Comparison of ENCODE assay signal across 14 cellular contexts in the genomic region with DNA sequence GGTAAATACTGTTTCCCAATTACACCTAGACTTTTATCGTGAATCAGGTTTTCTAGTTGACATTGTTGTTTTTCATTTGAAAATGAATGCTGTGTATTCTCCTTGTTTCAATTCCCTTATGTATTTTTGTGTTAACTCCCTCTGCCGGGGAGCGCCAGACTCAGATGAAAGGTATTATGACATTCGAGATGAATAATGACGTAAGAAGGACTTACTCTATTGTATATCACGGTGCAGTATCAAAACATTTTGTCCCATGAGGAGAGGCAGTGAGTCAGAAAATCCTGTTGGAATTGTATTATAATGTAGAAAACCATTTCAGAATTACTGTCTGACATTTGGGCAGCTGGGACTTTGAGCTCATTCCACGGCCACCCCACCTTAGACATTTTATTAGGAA.
DNase-seq lines count a peak whose midpoint lies in the region; ATAC-seq, FAIRE-seq and TF ChIP-seq lines count a peak whose summit lies in the region.
"Had no signal": no experiment of that assay in that cellular context is flagged by ENCODE, and none has a peak within 500 bp of the region (broad histone marks: within the 10 kb centered on the region; RNA-seq: fewer than 3 reads in every experiment).

No MANE protein-coding gene starts in this region.

- peak; percentile 2 for DNase-seq in HTR-8/SVneo (ENCODE audit: insufficient read length, low spot score)
- no peak for DNase-seq in WTC11 (ENCODE audit: low spot score)
- peak; percentile 68 for DNase-seq in fibroblast of the conjunctiva (ENCODE audit: low read depth)
- peak; percentile 84 for DNase-seq in skeletal muscle cell (ENCODE audit: low read depth)
- DNase-seq in T-helper 1 cell, result no peak
- no peak for DNase-seq in DMS79 treated with DMSO at 0.1 percent for 48 hours (lab: John Stamatoyannopoulos, UW)
- no peak for DNase-seq in ascending aorta (ENCODE audit: low spot score in 2 of 2)
- DNase-seq: Caco-2; central memory CD4-positive, alpha-beta T cell; NCI-H1092; NCI-H526 treated with DMSO at 0.1 percent for 48 hours had no signal

- H3K27me3 ChIP-seq in ascending aorta, result no peaks in the 10 kb centered on the region

- H3K36me3 Mint-ChIP-seq in WTC11, result no peaks in the 10 kb centered on the region
- H3K36me3 Mint-ChIP-seq: stimulated activated effector memory CD8-positive, alpha-beta T cell treated with anti-CD3 and anti-CD28 coated beads, Interleukin-12 subunit alpha, Interleukin-12 subunit beta, amount 100 ng/mL, for 72 hours had no signal

- TF ChIP-seq CTCF in WTC11 (IDR thresholded peaks at IDR 0.05) (no peak), ascending aorta (IDR thresholded peaks at IDR 0.05) (no peak)

- H3K27ac Mint-ChIP-seq in WTC11, result 0 out of 2 replicates have a peak overlapping the region, but pooled peaks have one; percentile 13
- H3K27ac Mint-ChIP-seq: stimulated activated effector memory CD8-positive, alpha-beta T cell treated with anti-CD3 and anti-CD28 coated beads, Interleukin-12 subunit alpha, Interleukin-12 subunit beta, amount 100 ng/mL, for 72 hours had no signal

- peaks cover 0 to 17% of the 10 kb centered on the region in 2 donors for H3K4me1 ChIP-seq in ascending aorta

- H3K4me1 Mint-ChIP-seq in WTC11, result peaks cover 63% of the 10 kb centered on the region

- H3K27ac ChIP-seq in ascending aorta, result peak overlapping the region in 1 of 2 donors; percentile 33

- H3K9me3 ChIP-seq in ascending aorta, result no peaks in the 10 kb centered on the region
- H3K9me3 ChIP-seq: Caco-2 had no signal

- H3K4me3 Mint-ChIP-seq in WTC11, result no peak overlapping the region
- H3K4me3 Mint-ChIP-seq: stimulated activated effector memory CD8-positive, alpha-beta T cell treated with anti-CD3 and anti-CD28 coated beads, Interleukin-12 subunit alpha, Interleukin-12 subunit beta, amount 100 ng/mL, for 72 hours had no signal

- CTCF ChIA-PET in WTC11 (lab: Charles Lee), result interaction anchor here (0.6 to 0.8 kb wide), 2 partner anchors 12 to 64 kb away, joined by 3 to 7 read pairs; no protein-coding TSS in a partner anchor

- H3K4me3 ChIP-seq in skeletal muscle cell (ENCODE audit: low read depth, low read length), result no peak overlapping the region
- H3K4me3 ChIP-seq in ascending aorta, result no peak overlapping the region

- no peak for FAIRE-seq in HTR-8/SVneo (lab: Jason Lieb, UNC)

- no peak for ATAC-seq in WTC11
- no peak for ATAC-seq in GM19023 (IDR thresholded peaks at IDR 0.05; ENCODE audit: unreplicated experiment)
- ATAC-seq: left lobe of liver; stimulated activated effector memory CD8-positive, alpha-beta T cell treated with anti-CD3 and anti-CD28 coated beads, Interleukin-12 subunit alpha, Interleukin-12 subunit beta, amount 100 ng/mL, for 72 hours had no signal

- POLR2A ChIA-PET in WTC11 (lab: Charles Lee), result no interaction called here

- intact Hi-C loops in ascending aorta (cut with DNase I), result no loop called here

- H3K36me3 ChIP-seq in ascending aorta, result no peaks in the 10 kb centered on the region

- H3K27me3 Mint-ChIP-seq in WTC11 (ENCODE audit: low read depth), result no peaks in the 10 kb centered on the region

- no peaks in the 10 kb centered on the region for H3K9me3 Mint-ChIP-seq in WTC11
- H3K9me3 Mint-ChIP-seq: stimulated activated effector memory CD8-positive, alpha-beta T cell treated with anti-CD3 and anti-CD28 coated beads, Interleukin-12 subunit alpha, Interleukin-12 subunit beta, amount 100 ng/mL, for 72 hours had no signal

TF ChIP-seq in WTC11, 78 proteins besides CTCF, POLR2A, EP300 and RAD21:
- TF ChIP-seq HMGA2 (CRISPR knock-in tag; IDR thresholded peaks at IDR 0.05) (no peak), SP1 (CRISPR knock-in tag; conservative IDR thresholded peaks at IDR 0.05) (no peak), TP53 (CRISPR knock-in tag; IDR thresholded peaks at IDR 0.05) (no peak)
- TF ChIP-seq, protein P1, sequence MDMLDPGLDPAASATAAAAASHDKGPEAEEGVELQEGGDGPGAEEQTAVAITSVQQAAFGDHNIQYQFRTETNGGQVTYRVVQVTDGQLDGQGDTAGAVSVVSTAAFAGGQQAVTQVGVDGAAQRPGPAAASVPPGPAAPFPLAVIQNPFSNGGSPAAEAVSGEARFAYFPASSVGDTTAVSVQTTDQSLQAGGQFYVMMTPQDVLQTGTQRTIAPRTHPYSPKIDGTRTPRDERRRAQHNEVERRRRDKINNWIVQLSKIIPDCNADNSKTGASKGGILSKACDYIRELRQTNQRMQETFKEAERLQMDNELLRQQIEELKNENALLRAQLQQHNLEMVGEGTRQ (CRISPR knock-in tag; IDR thresholded peaks at IDR 0.05), result no peak

Comparison
In these comparisons a context has a peak if more than half of its experiments do, and no peak if none do; other contexts are left out.
1. DNase-seq: peak in HTR-8/SVneo (single experiment), fibroblast of the conjunctiva (single experiment) and skeletal muscle cell (single experiment); none in WTC11 (single experiment), T-helper 1 cell (0 of 5), DMS79 treated with DMSO at 0.1 percent for 48 hours (single experiment) and ascending aorta (0 of 2).